Comparison of ENCODE assay signal across 8 cellular contexts in genomic region chrX:130174051-130174704, GRCh38. TPM values are rescaled to one million over a fixed set of nuclear protein-coding genes. Genes with fewer than 3 reads are reported as not detected.
DNase-seq lines count a peak whose midpoint lies in the region; TF ChIP-seq lines count a peak whose summit lies in the region.

No MANE protein-coding gene starts in this region.

- no peak for TF ChIP-seq RAD21 in neural cell (conservative IDR thresholded peaks at IDR 0.05)

- H4K20me1 ChIP-seq in OCI-LY1 (ENCODE audit: insufficient read depth, low read length) (no peaks in the 10 kb centered on the region), neural cell (ENCODE audit: insufficient read depth) (no peaks in the 10 kb centered on the region)

- H3K9me3 ChIP-seq in OCI-LY1 (ENCODE audit: low read length) (no peaks in the 10 kb centered on the region), neural cell (ENCODE audit: low read length) (no peaks in the 10 kb centered on the region)
- H3K9me3 ChIP-seq in effector memory CD4-positive, alpha-beta T cell (ENCODE audit: control insufficient read depth, low read length) = no peaks in the 10 kb centered on the region

- H3K4me3 ChIP-seq in OCI-LY1 (ENCODE audit: low read depth, low read length, poor library complexity, severe bottlenecking) (peak overlapping the region; percentile 91), neural cell (ENCODE audit: low read length) (peak overlapping the region; percentile 91)
- H3K4me3 ChIP-seq in effector memory CD4-positive, alpha-beta T cell (ENCODE audit: insufficient read depth, low read depth, low read length, poor library complexity, severe bottlenecking) = peak overlapping the region; percentile 56

- TF ChIP-seq CTCF in OCI-LY1 (IDR thresholded peaks at IDR 0.05; ENCODE audit: low read length) (no peak), neural cell (IDR thresholded peaks at IDR 0.05; ENCODE audit: poor library complexity, severe bottlenecking) (no peak)

- peaks cover 54% of the 10 kb centered on the region for H3K4me1 ChIP-seq in OCI-LY1 (ENCODE audit: insufficient read depth, low read length, severe bottlenecking)
- H3K4me1 ChIP-seq in effector memory CD4-positive, alpha-beta T cell (ENCODE audit: control insufficient read depth, insufficient read depth, low read length, poor library complexity, severe bottlenecking) = peaks cover 9% of the 10 kb centered on the region

- H2AFZ ChIP-seq in OCI-LY1 (ENCODE audit: low read length) (no peak overlapping the region), neural cell (ENCODE audit: low read depth, low read length) (no peak overlapping the region)

- no peak for TF ChIP-seq EP300 in neural cell (conservative IDR thresholded peaks at IDR 0.05; ENCODE audit: poor library complexity, severe bottlenecking)

- H3K79me2 ChIP-seq in OCI-LY1 (ENCODE audit: insufficient read depth, low read length) = no peaks in the 10 kb centered on the region; the same call in none of the 2 replicates
- peaks cover 30% of the 10 kb centered on the region for H3K79me2 ChIP-seq in neural cell (replicated peaks; ENCODE audit: insufficient read depth, low read length)

- H3K9me2 ChIP-seq in OCI-LY1 (ENCODE audit: low read depth, low read length) (no peaks in the 10 kb centered on the region), neural cell (ENCODE audit: insufficient read depth, low read length) (no peaks in the 10 kb centered on the region)

- H3K9ac ChIP-seq in OCI-LY1 (ENCODE audit: low read length) = peak overlapping the region; percentile 91
- H3K9ac ChIP-seq in neural cell (ENCODE audit: low read length) = peak overlapping the region; percentile 23

- H3K27ac ChIP-seq in OCI-LY1 (ENCODE audit: low read depth, low read length, poor library complexity, severe bottlenecking) (peak overlapping the region; percentile 88), neural cell (ENCODE audit: low read length) (no peak overlapping the region)
- no peak overlapping the region for H3K27ac ChIP-seq in effector memory CD4-positive, alpha-beta T cell (ENCODE audit: insufficient read depth, low read length, poor library complexity, severe bottlenecking)

- H3K4me2 ChIP-seq in OCI-LY1 (ENCODE audit: low read length) (peak overlapping the region; percentile 79), neural cell (ENCODE audit: low read length) (peak overlapping the region; percentile 73)

- DNase-seq in CD1c-positive myeloid dendritic cell (ENCODE audit: extremely low spot score) = peak; percentile 64
- no peak for DNase-seq in effector memory CD4-positive, alpha-beta T cell
- DNase-seq in stimulated activated naive CD4-positive, alpha-beta T cell treated with Interleukin-2 at 50 U/mL for 16 hours (lab: John Stamatoyannopoulos, UW) = no peak
- DNase-seq in HuH-7.5 (ENCODE audit: low spot score) = no peak
- DNase-seq in GOT3 (lab: John Stamatoyannopoulos, UW) = no peak
- no peak for DNase-seq in D341Med (ENCODE audit: low spot score)

- H3K36me3 ChIP-seq in OCI-LY1 (ENCODE audit: insufficient read depth, low read length) (peaks cover 4% of the 10 kb centered on the region; the same call in 1 of the 2 replicates), neural cell (ENCODE audit: insufficient read depth, low read length) (no peaks in the 10 kb centered on the region)
- no peaks in the 10 kb centered on the region for H3K36me3 ChIP-seq in effector memory CD4-positive, alpha-beta T cell (ENCODE audit: control insufficient read depth, insufficient read depth, low read length)

- H3F3A ChIP-seq in OCI-LY1 (ENCODE audit: insufficient read depth, low read length) = no peaks in the 10 kb centered on the region
- no peaks in the 10 kb centered on the region for H3F3A ChIP-seq in neural cell (ENCODE audit: insufficient read depth, low read length, poor library complexity, severe bottlenecking)

- no peaks in the 10 kb centered on the region for H3K27me3 ChIP-seq in OCI-LY1 (ENCODE audit: insufficient read depth, low read length)
- H3K27me3 ChIP-seq in effector memory CD4-positive, alpha-beta T cell (replicated peaks; ENCODE audit: control insufficient read depth, insufficient read depth, low read length, poor library complexity, severe bottlenecking) = no peaks in the 10 kb centered on the region
- H3K27me3 ChIP-seq in neural cell (ENCODE audit: insufficient read depth, low read depth, low read length) = no peaks in the 10 kb centered on the region

TF ChIP-seq in neural cell, 6 proteins besides CTCF, POLR2A, EP300 and RAD21:
- TF ChIP-seq MXI1 (conservative IDR thresholded peaks at IDR 0.05; ENCODE audit: poor library complexity, severe bottlenecking) (no peak), REST (IDR thresholded peaks at IDR 0.05; ENCODE audit: borderline replicate concordance) (no peak), POLR2AphosphoS5 (IDR thresholded peaks at IDR 0.05) (no peak), SMC3 (conservative IDR thresholded peaks at IDR 0.05; ENCODE audit: poor library complexity) (no peak), EZH2 (IDR thresholded peaks at IDR 0.05; ENCODE audit: borderline replicate concordance, insufficient read depth, low read length, poor library complexity, severe bottlenecking) (no peak), TAF1 (IDR thresholded peaks at IDR 0.05; ENCODE audit: low read depth) (no peak)
TF ChIP-seq in neural cell: peak in this region for 0.

RNA-seq across cellular contexts. Expression of gene RAB33A, which starts 2.4 kb away (rescaled TPM):
- polyA plus RNA-seq in neural cell = 74.7 and 95.4 TPM in 2 replicates
- polyA minus RNA-seq in neural cell = 36.5 and 41.4 TPM in 2 replicates

RNA-seq across cellular contexts. Expression of gene AIFM1, which starts 8.5 kb away (rescaled TPM):
- polyA plus RNA-seq in neural cell = 24.3 and 33.8 TPM in 2 replicates
- polyA minus RNA-seq in neural cell = 21.7 and 23.2 TPM in 2 replicates
